Comparison of ENCODE assay signal across 27 cellular contexts in genomic region chr15:40448354-40448753, GRCh38.
"Had no signal": no experiment of that assay in that cellular context is flagged by ENCODE, and none has a peak within 500 bp of the region (broad histone marks: within the 10 kb centered on the region; RNA-seq: fewer than 3 reads in every experiment).

No MANE protein-coding gene starts in this region.

- H3K9me3 ChIP-seq: heart right ventricle, left lung, neutrophil, right atrium auricular region, right lobe of liver, stomach, suprapubic skin, thoracic aorta, tibial artery, uterus had no signal

- H3K27ac Mint-ChIP-seq: mesothelial cell of epicardium; nephron progenitor cell; neural progenitor cell; stimulated activated naive B cell treated with anti-CD40 and anti-IgM and Interleukin-4, amounts not matched to agents 10 μg/mL and 1 μg/mL and 100 μg/mL, for 72 hours; type B pancreatic cell had no signal

- ATAC-seq: heart right ventricle; left lung; naive thymus-derived CD4-positive, alpha-beta T cell; stimulated activated naive B cell treated with anti-CD40 and anti-IgM and Interleukin-4, amounts not matched to agents 10 μg/mL and 1 μg/mL and 100 μg/mL, for 72 hours; stimulated activated naive CD8-positive, alpha-beta T cell treated with anti-CD3 and anti-CD28 coated beads, Interleukin-15, Interleukin-2, amounts not matched to agents 100 U/mL and 50 U/mL, for 24 hours had no signal

- DNase-seq: heart right ventricle; islet precursor cell; mesendoderm; naive thymus-derived CD4-positive, alpha-beta T cell; nephron progenitor cell; occipital lobe; right lobe of liver; stimulated activated CD4-positive, alpha-beta T cell treated with anti-CD3 and anti-CD28 coated beads, Interleukin-12 subunit alpha, Interleukin-12 subunit beta, amount 100 ng/mL, for 4 hours; stimulated activated CD4-positive, alpha-beta T cell treated with anti-CD3 and anti-CD28 coated beads, Interleukin-15, amount 100 ng/mL, for 24 hours; stimulated activated CD4-positive, alpha-beta T cell treated with anti-CD3 and anti-CD28 coated beads, Interleukin-2, amount 100 ng/mL, for 24 hours; stimulated activated CD4-positive, alpha-beta T cell treated with anti-CD3 and anti-CD28 coated beads, Interleukin-4, amount 100 ng/mL, for 1 hour; stimulated activated naive B cell treated with anti-CD40 and anti-IgM and Interleukin-4, amounts not matched to agents 10 μg/mL and 1 μg/mL and 100 μg/mL, for 72 hours; stimulated activated naive CD8-positive, alpha-beta T cell treated with anti-CD3 and anti-CD28 coated beads, Interleukin-15, Interleukin-2, amounts not matched to agents 100 U/mL and 50 U/mL, for 24 hours; stomach; tibial artery; uterus had no signal

- H3K36me3 ChIP-seq: heart right ventricle, left lung, neural progenitor cell, neutrophil, right atrium auricular region, right lobe of liver, stomach, suprapubic skin, thoracic aorta, tibial artery, uterus had no signal

- H3K9me3 Mint-ChIP-seq: mesothelial cell of epicardium; naive thymus-derived CD4-positive, alpha-beta T cell; nephron progenitor cell; neural progenitor cell; stimulated activated naive B cell treated with anti-CD40 and anti-IgM and Interleukin-4, amounts not matched to agents 10 μg/mL and 1 μg/mL and 100 μg/mL, for 72 hours; type B pancreatic cell had no signal

- H3K4me1 ChIP-seq: parathyroid adenoma, right lobe of liver, uterus had no signal

- H3K36me3 Mint-ChIP-seq: mesothelial cell of epicardium, type B pancreatic cell had no signal

- H3K4me3 ChIP-seq: heart right ventricle, hepatocyte, left lung, lung, neural progenitor cell, right atrium auricular region, right lobe of liver, stomach, suprapubic skin, thoracic aorta, tibial artery, uterus had no signal

- H3K27me3 Mint-ChIP-seq: stimulated activated naive B cell treated with anti-CD40 and anti-IgM and Interleukin-4, amounts not matched to agents 10 μg/mL and 1 μg/mL and 100 μg/mL, for 72 hours had no signal

- H3K4me3 Mint-ChIP-seq: mesothelial cell of epicardium; nephron progenitor cell; neural progenitor cell; stimulated activated naive B cell treated with anti-CD40 and anti-IgM and Interleukin-4, amounts not matched to agents 10 μg/mL and 1 μg/mL and 100 μg/mL, for 72 hours; type B pancreatic cell had no signal

- H3K27ac ChIP-seq: heart right ventricle, hepatocyte, left lung, neural progenitor cell, neutrophil, parathyroid adenoma, right atrium auricular region, right lobe of liver, stomach, suprapubic skin, thoracic aorta, tibial artery, uterus had no signal

- H3K27me3 ChIP-seq: heart right ventricle, hepatocyte, left lung, neural progenitor cell, right atrium auricular region, right lobe of liver, stomach, suprapubic skin, tibial artery, uterus had no signal
